ENCODE assay signal across 13 cellular contexts in genomic region chr11:118688851-118689502, GRCh38. TPM values are rescaled to one million over a fixed set of nuclear protein-coding genes. Genes with fewer than 3 reads are reported as not detected.
DNase-seq lines count a peak whose midpoint lies in the region; ATAC-seq and TF ChIP-seq lines count a peak whose summit lies in the region.
"Had no signal": no experiment of that assay in that cellular context is flagged by ENCODE, and none has a peak within 500 bp of the region (broad histone marks: within the 10 kb centered on the region; RNA-seq: fewer than 3 reads in every experiment).

No MANE protein-coding gene starts in this region.

- H3K36me3 Mint-ChIP-seq in GM23338 (ENCODE audit: low read depth) (no peaks in the 10 kb centered on the region), HFFc6 (ENCODE audit: low read depth) (no peaks in the 10 kb centered on the region)
- no peaks in the 10 kb centered on the region for H3K36me3 Mint-ChIP-seq in activated T-helper 17 cell treated with anti-CD3 and anti-CD28 coated beads, Interleukin-2, amount 50 U/mL, for 72 hours (ENCODE audit: low read depth)
- H3K36me3 Mint-ChIP-seq: CD4-positive, alpha-beta memory T cell had no signal

- H3F3A ChIP-seq in GM23338 (replicated peaks; ENCODE audit: low read depth): 0 out of 2 replicates have a peak, but pooled peaks cover under 1% of the 10 kb centered on the region

- H4K20me1 ChIP-seq in GM23338 (replicated peaks; ENCODE audit: insufficient read depth): no peaks in the 10 kb centered on the region

- peaks cover 24% of the 10 kb centered on the region for H3K4me1 Mint-ChIP-seq in GM23338
- H3K4me1 Mint-ChIP-seq in activated T-helper 17 cell treated with anti-CD3 and anti-CD28 coated beads, Interleukin-2, amount 50 U/mL, for 72 hours: peaks cover 19% of the 10 kb centered on the region
- peaks cover 16% of the 10 kb centered on the region for H3K4me1 Mint-ChIP-seq in HFFc6 (ENCODE audit: low read depth)

- H3K27me3 Mint-ChIP-seq in GM23338 (ENCODE audit: insufficient read depth, low read depth, poor library complexity): peaks cover 11% of the 10 kb centered on the region
- no peaks in the 10 kb centered on the region for H3K27me3 Mint-ChIP-seq in activated T-helper 17 cell treated with anti-CD3 and anti-CD28 coated beads, Interleukin-2, amount 50 U/mL, for 72 hours
- peaks cover 7% of the 10 kb centered on the region for H3K27me3 Mint-ChIP-seq in HFFc6 (ENCODE audit: insufficient read depth)

- TF ChIP-seq CTCF in GM23338 (conservative IDR thresholded peaks at IDR 0.05; ENCODE audit: low read depth in 2 of 2) (peak in 1 of 2 experiments; percentile 8; a peak in 1 of 4 replicates), HFFc6 (IDR thresholded peaks at IDR 0.05) (no peak)

- no peak overlapping the region for H3K9ac ChIP-seq in iPS-15b (ENCODE audit: low read depth, low read length)
- peak overlapping the region in 2 of 3 donors; percentile 53 to 66 for H3K9ac ChIP-seq in skeletal muscle tissue (ENCODE audit: low read depth in 1 of 3, low read length in 3 of 3)

- H2AFZ ChIP-seq in GM23338: peak overlapping the region; percentile 93

- peak overlapping the region; percentile 55; the same call in 2 of the 3 replicates for H3K4me3 Mint-ChIP-seq in GM23338
- peak overlapping the region; percentile 20 for H3K4me3 Mint-ChIP-seq in activated T-helper 17 cell treated with anti-CD3 and anti-CD28 coated beads, Interleukin-2, amount 50 U/mL, for 72 hours
- no peak overlapping the region for H3K4me3 Mint-ChIP-seq in HFFc6

- H3K36me3 ChIP-seq in GM23338 (ENCODE audit: insufficient read depth) (no peaks in the 10 kb centered on the region), iPS-15b (ENCODE audit: control insufficient read depth, insufficient read depth, low read length) (no peaks in the 10 kb centered on the region), skeletal muscle tissue (ENCODE audit: control insufficient read depth in 3 of 3, insufficient read depth in 3 of 3, low read length in 3 of 3) (no peaks in the 10 kb centered on the region)

- H3K4me1 ChIP-seq in GM23338 (ENCODE audit: insufficient read depth) (peaks cover 14% of the 10 kb centered on the region; the same call in 1 of the 2 replicates), iPS-15b (ENCODE audit: control insufficient read depth, insufficient read depth, low read length) (peaks cover 2% of the 10 kb centered on the region), skeletal muscle tissue (ENCODE audit: control insufficient read depth in 3 of 3, insufficient read depth in 3 of 3, low read length in 3 of 3) (peaks cover 5 to 16% (median 8%) of the 10 kb centered on the region in 3 donors)

- H3K27ac Mint-ChIP-seq in GM23338 (no peak overlapping the region), HFFc6 (no peak overlapping the region)
- H3K27ac Mint-ChIP-seq in activated T-helper 17 cell treated with anti-CD3 and anti-CD28 coated beads, Interleukin-2, amount 50 U/mL, for 72 hours: no peak overlapping the region
- H3K27ac Mint-ChIP-seq: stimulated activated effector memory CD8-positive, alpha-beta T cell treated with anti-CD3 and anti-CD28 coated beads, Interleukin-12 subunit alpha, Interleukin-12 subunit beta, amount 100 ng/mL, for 72 hours had no signal

- H3K27ac ChIP-seq in GM23338 (ENCODE audit: low read depth) (no peak overlapping the region), skeletal muscle tissue (ENCODE audit: low read depth, low read length) (no peak overlapping the region)

- H3K9me3 Mint-ChIP-seq in GM23338 (no peaks in the 10 kb centered on the region), HFFc6 (no peaks in the 10 kb centered on the region)
- H3K9me3 Mint-ChIP-seq in activated T-helper 17 cell treated with anti-CD3 and anti-CD28 coated beads, Interleukin-2, amount 50 U/mL, for 72 hours: no peaks in the 10 kb centered on the region
- H3K9me3 Mint-ChIP-seq: CD4-positive, alpha-beta memory T cell; stimulated activated effector memory CD8-positive, alpha-beta T cell treated with anti-CD3 and anti-CD28 coated beads, Interleukin-12 subunit alpha, Interleukin-12 subunit beta, amount 100 ng/mL, for 72 hours had no signal

- H3K27me3 ChIP-seq in GM23338 (ENCODE audit: insufficient read depth) (no peaks in the 10 kb centered on the region), iPS-15b (ENCODE audit: control insufficient read depth, insufficient read depth, low read length) (no peaks in the 10 kb centered on the region), skeletal muscle tissue (ENCODE audit: control insufficient read depth in 3 of 3, insufficient read depth in 3 of 3, low read length in 3 of 3) (no peaks in the 10 kb centered on the region)

- peak; percentile 2 for ATAC-seq in GM23338
- no peak for ATAC-seq in activated T-helper 17 cell treated with anti-CD3 and anti-CD28 coated beads, Interleukin-2, amount 50 U/mL, for 72 hours (replicated peaks)
- no peak for ATAC-seq in GM18502 (IDR thresholded peaks at IDR 0.05; ENCODE audit: poor library complexity, unreplicated experiment)

- H3K9me3 ChIP-seq in iPS-15b (ENCODE audit: control insufficient read depth, insufficient read depth, low read length) (no peaks in the 10 kb centered on the region), skeletal muscle tissue (ENCODE audit: control insufficient read depth in 3 of 3, low read length in 3 of 3) (no peaks in the 10 kb centered on the region)

- H3K9me2 ChIP-seq in GM23338 (ENCODE audit: insufficient read depth): no peaks in the 10 kb centered on the region

- DNase-seq in GM23338 (ENCODE audit: low spot score) (no peak), HFFc6 (no peak), NK-92 (lab: John Stamatoyannopoulos, UW; ENCODE audit: unreplicated experiment) (no peak), NCI-H2029 treated with DMSO at 0.1 percent for 48 hours (lab: John Stamatoyannopoulos, UW) (no peak)

- no peaks in the 10 kb centered on the region for H3K79me2 ChIP-seq in GM23338 (replicated peaks; ENCODE audit: insufficient read depth)

- H3K4me3 ChIP-seq in GM23338 (peak overlapping the region; percentile 66), iPS-15b (ENCODE audit: low read depth, low read length) (peak overlapping the region; percentile 42), skeletal muscle tissue (ENCODE audit: low read length in 3 of 3) (peak overlapping the region in 2 of 3 donors; percentile 22 to 62)

- peak overlapping the region; percentile 77 for H3K4me2 ChIP-seq in GM23338

TF ChIP-seq in GM23338, 12 proteins besides CTCF, POLR2A, EP300 and RAD21:
- TF ChIP-seq REST (IDR thresholded peaks at IDR 0.05; ENCODE audit: unreplicated experiment) (no peak), JUNB (IDR thresholded peaks at IDR 0.05; ENCODE audit: unreplicated experiment) (no peak), CREB1 (CRISPR knock-in tag; IDR thresholded peaks at IDR 0.05; ENCODE audit: low read depth) (no peak)
TF ChIP-seq in GM23338: peak in this region for 0.

RNA-seq across cellular contexts. Expression of gene TREH, which starts 9.5 kb away (rescaled TPM):
- total RNA-seq in GM23338 (2014; rRNA removed; shearing (Covaris generic)): not detected in 2 replicates
- polyA plus RNA-seq in GM23338 (2016; fragmentation: Nextera tagmentation; extraction: Ambion mirVana): 0.24 and 0.36 TPM in 2 replicates
- not detected for total RNA-seq in activated T-helper 17 cell treated with anti-CD3 and anti-CD28 coated beads, Interleukin-2, amount 50 U/mL, for 72 hours
- total RNA-seq in skeletal muscle tissue: 0.52 TPM
- total RNA-seq in HFFc6 (2021; fragmentation: NEBNext Ultra II Directional; extraction: Animal tissue kit (Norgen Biotek cat#: 25700)): under 1 TPM in 1 of 6 experiments, not detected in 5; 0.07 TPM
- total RNA-seq: CD4-positive, alpha-beta memory T cell; G401; lung microvascular endothelial cell; omental fat pad had no signal
- polyA plus RNA-seq: CD4-positive, alpha-beta memory T cell had no signal
